Comparison of ENCODE assay signal across 8 cellular contexts in genomic region chr12:6773662-6774351, GRCh38. TPM values are rescaled to one million over a fixed set of nuclear protein-coding genes. Genes with fewer than 3 reads are reported as not detected.
A peak's percentile ranks its signal among the peaks of the same experiment; 100 is the strongest.
DNase-seq lines count a peak whose midpoint lies in the region; ATAC-seq lines count a peak whose summit lies in the region.

No MANE protein-coding gene starts in this region.

- peaks cover 92% of the 10 kb centered on the region for H3K36me3 Mint-ChIP-seq in activated T-helper 17 cell treated with anti-CD3 and anti-CD28 coated beads, Interleukin-2, amount 50 U/mL, for 72 hours (ENCODE audit: low read depth)

- peak; percentile 71 for DNase-seq in activated T-cell treated with anti-CD3 and anti-CD28 coated beads for 4 hours
- no peak for DNase-seq in activated T-cell treated with anti-CD3 and anti-CD28 coated beads, Interleukin-2, amount 50 U/mL, for 1 hour
- DNase-seq in left colon, result no peak
- DNase-seq in stimulated activated naive CD8-positive, alpha-beta T cell treated with anti-CD3 and anti-CD28 coated beads, Interleukin-15, amount 100 ng/mL, for 72 hours, result peak; percentile 54 to 80
- no peak for DNase-seq in NCI-H446 (lab: John Stamatoyannopoulos, UW)
- no peak for DNase-seq in SK-N-DZ (ENCODE audit: low spot score)
- DNase-seq in NCI-H1105 treated with DMSO at 0.1 percent for 48 hours (lab: John Stamatoyannopoulos, UW), result no peak

- peaks cover 60% of the 10 kb centered on the region for H3K4me1 Mint-ChIP-seq in activated T-helper 17 cell treated with anti-CD3 and anti-CD28 coated beads, Interleukin-2, amount 50 U/mL, for 72 hours
- peaks cover 93% of the 10 kb centered on the region for H3K4me1 Mint-ChIP-seq in stimulated activated naive CD8-positive, alpha-beta T cell treated with anti-CD3 and anti-CD28 coated beads, Interleukin-15, amount 100 ng/mL, for 72 hours

- peak overlapping the region; percentile 89 for H3K4me3 Mint-ChIP-seq in activated T-helper 17 cell treated with anti-CD3 and anti-CD28 coated beads, Interleukin-2, amount 50 U/mL, for 72 hours
- H3K4me3 Mint-ChIP-seq in stimulated activated naive CD8-positive, alpha-beta T cell treated with anti-CD3 and anti-CD28 coated beads, Interleukin-15, amount 100 ng/mL, for 72 hours, result peak overlapping the region; percentile 87 to 92

- H3K27ac Mint-ChIP-seq in activated T-helper 17 cell treated with anti-CD3 and anti-CD28 coated beads, Interleukin-2, amount 50 U/mL, for 72 hours, result peak overlapping the region; percentile 89
- H3K27ac Mint-ChIP-seq in stimulated activated naive CD8-positive, alpha-beta T cell treated with anti-CD3 and anti-CD28 coated beads, Interleukin-15, amount 100 ng/mL, for 72 hours, result peak overlapping the region; percentile 93 to 95

- no peaks in the 10 kb centered on the region for H3K9me3 Mint-ChIP-seq in activated T-helper 17 cell treated with anti-CD3 and anti-CD28 coated beads, Interleukin-2, amount 50 U/mL, for 72 hours
- H3K9me3 Mint-ChIP-seq in stimulated activated naive CD8-positive, alpha-beta T cell treated with anti-CD3 and anti-CD28 coated beads, Interleukin-15, amount 100 ng/mL, for 72 hours, result no peaks in the 10 kb centered on the region

- ATAC-seq in activated T-helper 17 cell treated with anti-CD3 and anti-CD28 coated beads, Interleukin-2, amount 50 U/mL, for 72 hours (replicated peaks), result peak; percentile 23
- ATAC-seq in left colon, result peak; percentile 56
- peak; percentile 31 for ATAC-seq in stimulated activated naive CD8-positive, alpha-beta T cell treated with anti-CD3 and anti-CD28 coated beads, Interleukin-15, amount 100 ng/mL, for 72 hours

- intact Hi-C loops in left colon (cut with DNase I, micrococcal nuclease), result no loop called here

- H3K27me3 Mint-ChIP-seq in activated T-helper 17 cell treated with anti-CD3 and anti-CD28 coated beads, Interleukin-2, amount 50 U/mL, for 72 hours, result peaks cover 19% of the 10 kb centered on the region
- peaks cover 33% of the 10 kb centered on the region for H3K27me3 Mint-ChIP-seq in stimulated activated naive CD8-positive, alpha-beta T cell treated with anti-CD3 and anti-CD28 coated beads, Interleukin-15, amount 100 ng/mL, for 72 hours

RNA-seq across cellular contexts. Expression of gene LAG3, which starts 1.5 kb away (rescaled TPM):
- 100 to 1,000 TPM in 1 of 2 donors, 10 to 100 TPM in 1; 45.6 to 206 TPM for total RNA-seq in activated T-helper 17 cell treated with anti-CD3 and anti-CD28 coated beads, Interleukin-2, amount 50 U/mL, for 72 hours
- total RNA-seq in left colon, result 1 to 10 TPM in 1 of 2 donors, under 1 TPM in 1; 0.89 to 1.6 TPM
- polyA plus RNA-seq in SK-N-DZ (2014; cell fraction: cytosol; rRNA removed), result 0.46 and 2.2 TPM in 2 replicates
- polyA plus RNA-seq in SK-N-DZ (2014; cell fraction: nucleus; rRNA removed), result 14.0 and 24.1 TPM in 2 replicates

RNA-seq across cellular contexts. Expression of gene PTMS, which starts 7.6 kb away (rescaled TPM):
- 100 to 1,000 TPM in 1 of 2 donors, 10 to 100 TPM in 1; 71.3 to 161 TPM for total RNA-seq in activated T-helper 17 cell treated with anti-CD3 and anti-CD28 coated beads, Interleukin-2, amount 50 U/mL, for 72 hours
- 100 to 1,000 TPM in 1 of 2 donors, 10 to 100 TPM in 1; 89.6 to 123 TPM for total RNA-seq in left colon
- 377 and 1,003 TPM in 2 replicates for polyA plus RNA-seq in SK-N-DZ (2014; cell fraction: cytosol; rRNA removed)
- 347 and 365 TPM in 2 replicates for polyA plus RNA-seq in SK-N-DZ (2014; cell fraction: nucleus; rRNA removed)

RNA-seq across cellular contexts. Expression of gene CD4, which starts 15.5 kb away (rescaled TPM):
- total RNA-seq in activated T-helper 17 cell treated with anti-CD3 and anti-CD28 coated beads, Interleukin-2, amount 50 U/mL, for 72 hours, result 100 to 1,000 TPM; 224 to 261 TPM
- 10 to 100 TPM in 1 of 2 donors, 1 to 10 TPM in 1; 4.3 to 18.1 TPM for total RNA-seq in left colon
- polyA plus RNA-seq in SK-N-DZ (2014; cell fraction: cytosol; rRNA removed), result 5.8 and 7.7 TPM in 2 replicates
- 6.6 and 8.7 TPM in 2 replicates for polyA plus RNA-seq in SK-N-DZ (2014; cell fraction: nucleus; rRNA removed)

RNA-seq across cellular contexts. Expression of gene MLF2, which starts 20.9 kb away (rescaled TPM):
- total RNA-seq in activated T-helper 17 cell treated with anti-CD3 and anti-CD28 coated beads, Interleukin-2, amount 50 U/mL, for 72 hours, result 100 to 1,000 TPM; 132 to 279 TPM
- total RNA-seq in left colon, result 100 to 1,000 TPM; 167 to 180 TPM
- 296 and 349 TPM in 2 replicates for polyA plus RNA-seq in SK-N-DZ (2014; cell fraction: cytosol; rRNA removed)
- polyA plus RNA-seq in SK-N-DZ (2014; cell fraction: nucleus; rRNA removed), result 249 and 259 TPM in 2 replicates

RNA-seq across cellular contexts. Expression of gene GPR162, which starts 47.8 kb away (rescaled TPM):
- total RNA-seq in activated T-helper 17 cell treated with anti-CD3 and anti-CD28 coated beads, Interleukin-2, amount 50 U/mL, for 72 hours, result under 1 TPM; 0.15 to 0.37 TPM
- 1 to 10 TPM; 1.3 to 4.3 TPM for total RNA-seq in left colon
- 37.5 and 46.0 TPM in 2 replicates for polyA plus RNA-seq in SK-N-DZ (2014; cell fraction: cytosol; rRNA removed)
- polyA plus RNA-seq in SK-N-DZ (2014; cell fraction: nucleus; rRNA removed), result 70.7 and 77.4 TPM in 2 replicates

Comparison
In these comparisons a context has a peak if more than half of its experiments do, and no peak if none do; other contexts are left out.
1. DNase-seq: peak in activated T-cell treated with anti-CD3 and anti-CD28 coated beads for 4 hours (single experiment) and stimulated activated naive CD8-positive, alpha-beta T cell treated with anti-CD3 and anti-CD28 coated beads, Interleukin-15, amount 100 ng/mL, for 72 hours (2 of 2); none in activated T-cell treated with anti-CD3 and anti-CD28 coated beads, Interleukin-2, amount 50 U/mL, for 1 hour (single experiment), left colon (0 of 2), NCI-H446 (0 of 2), SK-N-DZ (single experiment) and NCI-H1105 treated with DMSO at 0.1 percent for 48 hours (single experiment).
2. RNA of gene LAG3, which starts 1.5 kb away (total RNA-seq): 45.6 to 206 TPM in activated T-helper 17 cell treated with anti-CD3 and anti-CD28 coated beads, Interleukin-2, amount 50 U/mL, for 72 hours; 0.89 to 1.6 TPM in left colon; every median in the first group is over 10 times any median in the second.
3. RNA of gene CD4, which starts 15.5 kb away (total RNA-seq): 224 to 261 TPM in activated T-helper 17 cell treated with anti-CD3 and anti-CD28 coated beads, Interleukin-2, amount 50 U/mL, for 72 hours; 4.3 to 18.1 TPM in left colon; every median in the first group is over 10 times any median in the second.
4. Peak in every context shown above with its lines, with median percentiles within 50 percentile points of each other: ATAC-seq.